14 cellular contexts compared by ENCODE assay signal in the genomic region with DNA sequence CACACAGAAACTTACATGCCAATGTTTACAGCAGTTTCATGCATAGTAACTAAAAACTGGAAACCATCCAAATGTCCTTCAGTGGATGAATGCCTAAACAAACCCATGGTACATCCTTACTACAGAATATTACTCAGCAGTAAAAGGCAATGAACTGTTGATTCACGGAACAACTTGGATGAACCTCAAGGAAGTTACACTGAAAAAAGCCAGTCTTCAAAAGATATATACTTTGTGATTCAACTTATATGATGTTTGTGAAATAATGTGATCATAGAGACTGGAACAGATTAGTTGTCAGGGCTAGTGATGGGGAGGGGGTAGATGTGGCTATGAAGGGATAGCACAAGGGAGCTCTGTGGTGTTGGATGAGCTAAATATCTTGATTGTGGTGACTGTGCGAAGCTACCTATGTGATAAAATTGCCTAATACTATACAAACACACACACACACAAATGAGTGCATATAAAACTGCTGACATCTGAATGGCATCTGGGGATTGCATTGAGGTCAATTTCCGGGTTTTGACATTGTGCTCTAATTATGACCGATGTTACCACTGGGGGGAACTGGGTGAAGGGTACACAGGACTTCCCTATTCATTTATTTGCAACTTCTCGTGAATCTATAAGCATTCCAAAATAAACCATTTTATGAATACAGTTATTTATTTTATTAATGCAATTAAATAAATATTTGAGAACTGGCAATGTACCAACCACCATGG.
DNase-seq lines count a peak whose midpoint lies in the region; TF ChIP-seq lines count a peak whose summit lies in the region.
"Had no signal": no experiment of that assay in that cellular context is flagged by ENCODE, and none has a peak within 500 bp of the region (broad histone marks: within the 10 kb centered on the region; RNA-seq: fewer than 3 reads in every experiment).

No MANE protein-coding gene starts in this region.

- no peak overlapping the region for H4K91ac ChIP-seq in trophoblast cell (ENCODE audit: low read depth, low read length)

- no peak overlapping the region for H4K12ac ChIP-seq in trophoblast cell (ENCODE audit: low read depth, low read length)

- H3K4me3 Mint-ChIP-seq in chondrocyte (ENCODE audit: unreplicated experiment), result no peak overlapping the region

- no peak overlapping the region for H3K14ac ChIP-seq in trophoblast cell (ENCODE audit: low read length)

- H3K4me1 ChIP-seq in ACC112 (ENCODE audit: control insufficient read depth, insufficient read depth, low read length, unreplicated experiment) (peaks cover 16% of the 10 kb centered on the region), trophoblast cell (ENCODE audit: control insufficient read depth in 1 of 2, insufficient read depth in 2 of 2, low read length in 2 of 2) (peaks cover 4 to 5% of the 10 kb centered on the region in 2 experiments)
- H3K4me1 ChIP-seq: BE2C had no signal

- no peaks in the 10 kb centered on the region; the same call in 1 of the 2 replicates for H3K36me3 ChIP-seq in ACC112 (ENCODE audit: insufficient read depth, low read length)
- peaks cover 2% of the 10 kb centered on the region in 2 experiments for H3K36me3 ChIP-seq in trophoblast cell (ENCODE audit: control insufficient read depth in 1 of 2, insufficient read depth in 2 of 2, low read length in 2 of 2)
- H3K36me3 ChIP-seq: BE2C, tibial artery had no signal

- no peak overlapping the region for H3K4me2 ChIP-seq in trophoblast cell (ENCODE audit: low read length)

- no peaks in the 10 kb centered on the region for H3K27me3 Mint-ChIP-seq in chondrocyte (ENCODE audit: low read depth)

- H2BK12ac ChIP-seq in trophoblast cell (ENCODE audit: low read length), result no peak overlapping the region

- H2AK5ac ChIP-seq in trophoblast cell (ENCODE audit: low read length), result no peak overlapping the region

- no peak overlapping the region for H3K4ac ChIP-seq in trophoblast cell (ENCODE audit: low read depth, low read length)

- no peak overlapping the region for H4K8ac ChIP-seq in trophoblast cell (ENCODE audit: low read depth, low read length)

- H2BK5ac ChIP-seq in trophoblast cell (ENCODE audit: low read depth, low read length, poor library complexity), result no peak overlapping the region

- peaks cover 6% of the 10 kb centered on the region for H3K36me3 Mint-ChIP-seq in chondrocyte (ENCODE audit: low read depth)

- H2AFZ ChIP-seq in ACC112 (ENCODE audit: low read length, unreplicated experiment), result no peak overlapping the region
- no peak overlapping the region for H2AFZ ChIP-seq in trophoblast cell (ENCODE audit: insufficient read depth, low read length, poor library complexity)

- peaks cover 15% of the 10 kb centered on the region for H3K4me1 Mint-ChIP-seq in chondrocyte (ENCODE audit: low read depth)

- peaks cover 8% of the 10 kb centered on the region for H3K9me3 Mint-ChIP-seq in chondrocyte (ENCODE audit: low read depth)

- H3K27ac Mint-ChIP-seq in chondrocyte (ENCODE audit: unreplicated experiment), result peak overlapping the region; percentile 81

- DNase-seq in HS-5 (ENCODE audit: low read depth) (peak; percentile 23), chondrocyte (ENCODE audit: low spot score) (no peak), kidney glomerular epithelial cell (lab: John Stamatoyannopoulos, UW) (peak; percentile 12), T-helper 9 cell (no peak), NCI-H82 (lab: John Stamatoyannopoulos, UW) (no peak), trophoblast cell (no peak)
- no peak for DNase-seq in effector CD4-positive, alpha-beta T cell
- DNase-seq: activated CD4-positive, alpha-beta T cell treated with anti-CD3 and anti-CD28 coated beads for 1 hour; activated gamma-delta T cell; BE2C; GDM1; NCI-H69; tibial artery had no signal

- no peak overlapping the region for H3K9ac ChIP-seq in trophoblast cell (ENCODE audit: low read length)

- no peak overlapping the region for H3K23ac ChIP-seq in trophoblast cell (ENCODE audit: low read length)

- no peak overlapping the region for H2BK120ac ChIP-seq in trophoblast cell (ENCODE audit: insufficient read depth, low read length, poor library complexity)

- H3K4me3 ChIP-seq in ACC112 (ENCODE audit: low read depth, low read length) (no peak overlapping the region), trophoblast cell (ENCODE audit: low read depth, low read length) (no peak overlapping the region)
- H3K4me3 ChIP-seq: tibial artery had no signal

- H3K79me2 ChIP-seq in ACC112 (ENCODE audit: control insufficient read depth, insufficient read depth, low read length, unreplicated experiment) (no peaks in the 10 kb centered on the region), trophoblast cell (ENCODE audit: control insufficient read depth, insufficient read depth, low read length, poor library complexity) (no peaks in the 10 kb centered on the region)

- no peaks in the 10 kb centered on the region for H3K79me1 ChIP-seq in trophoblast cell (ENCODE audit: low read length)

- H3K27me3 ChIP-seq in ACC112 (ENCODE audit: insufficient read depth, low read length), result no peaks in the 10 kb centered on the region
- no peaks in the 10 kb centered on the region for H3K27me3 ChIP-seq in trophoblast cell (ENCODE audit: insufficient read depth, low read length)
- H3K27me3 ChIP-seq: BE2C, tibial artery had no signal

- no CpG with 5 or more reads among the region's 5 CpGs for WGBS in trophoblast cell (ENCODE audit: extremely low coverage, insufficient coverage, insufficient read length)

- peak overlapping the region; percentile 84 for H3K27ac ChIP-seq in ACC112 (ENCODE audit: low read depth, low read length)
- H3K27ac ChIP-seq in trophoblast cell (ENCODE audit: low read depth, low read length), result no peak overlapping the region
- H3K27ac ChIP-seq: tibial artery had no signal

- H3K18ac ChIP-seq in trophoblast cell (ENCODE audit: low read length), result no peak overlapping the region

- H3K9me3 ChIP-seq in trophoblast cell (ENCODE audit: insufficient read depth, low read depth, low read length), result no peaks in the 10 kb centered on the region
- H3K9me3 ChIP-seq: BE2C, tibial artery had no signal

- TF ChIP-seq CTCF in chondrocyte (IDR thresholded peaks at IDR 0.05), result no peak

Comparison
In these comparisons a context has a peak if more than half of its experiments do, and no peak if none do; other contexts are left out.
1. DNase-seq: peak in HS-5 (single experiment) and kidney glomerular epithelial cell (single experiment); none in chondrocyte (single experiment), T-helper 9 cell (single experiment), NCI-H82 (single experiment), trophoblast cell (0 of 2) and effector CD4-positive, alpha-beta T cell (single experiment).